Comparison of ENCODE assay signal across 18 cellular contexts in the genomic region with DNA sequence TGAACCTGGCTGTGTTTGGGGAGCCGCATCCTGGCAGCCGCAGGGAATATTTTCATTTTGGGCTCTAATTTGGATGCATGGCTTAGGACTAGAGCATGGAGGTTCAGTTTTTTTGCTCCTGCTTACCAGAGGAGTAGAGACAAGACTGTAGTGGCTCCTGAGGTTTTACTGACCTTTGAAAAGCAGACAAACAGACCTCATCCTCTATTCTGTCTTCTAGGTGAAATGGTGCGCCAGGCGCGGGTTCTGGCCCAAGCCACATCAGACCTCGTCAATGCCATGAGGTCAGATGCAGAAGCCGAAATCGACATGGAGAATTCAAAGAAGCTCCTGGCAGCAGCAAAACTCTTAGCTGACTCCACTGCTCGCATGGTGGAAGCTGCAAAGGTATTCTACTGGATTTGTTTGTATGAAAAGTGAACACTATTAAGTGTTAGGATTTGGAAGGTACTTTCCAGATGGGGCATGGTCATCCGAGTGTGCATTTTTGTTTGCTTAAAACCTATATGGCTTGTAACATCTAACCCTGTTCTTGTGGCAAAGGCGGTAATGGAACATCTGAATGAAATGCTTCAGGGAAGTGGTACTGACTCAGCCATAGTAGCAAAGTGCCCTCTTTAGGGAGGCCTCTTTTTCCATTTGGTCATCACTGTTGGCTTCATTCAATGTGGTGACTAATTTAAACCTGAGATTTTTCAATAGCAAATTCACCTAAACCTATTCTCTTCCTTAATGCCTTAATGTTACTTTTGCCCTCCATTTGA.
A peak's percentile ranks its signal among the peaks of the same experiment; 100 is the strongest.
DNase-seq lines count a peak whose midpoint lies in the region; ATAC-seq, FAIRE-seq and TF ChIP-seq lines count a peak whose summit lies in the region.
"Had no signal": no experiment of that assay in that cellular context is flagged by ENCODE, and none has a peak within 500 bp of the region (broad histone marks: within the 10 kb centered on the region; RNA-seq: fewer than 3 reads in every experiment).

No MANE protein-coding gene starts in this region.

- H3K9me1 ChIP-seq in IMR-90 (ENCODE audit: insufficient read depth, low read length), result no peaks in the 10 kb centered on the region

- H3K14ac ChIP-seq in IMR-90 (replicated peaks; ENCODE audit: low read depth, low read length), result no peak overlapping the region

- dilution Hi-C loops in IMR-90 (cut with HindIII; ENCODE audit: low sequenced_read_pairs, unreplicated experiment), result no loop called here

- in situ Hi-C loops in IMR-90 (cut with MboI; ENCODE audit: low sequenced_read_pairs), result no loop called here

- no peak overlapping the region for H2AFZ ChIP-seq in IMR-90 (replicated peaks; ENCODE audit: low read length, poor library complexity)
- no peak overlapping the region for H2AFZ ChIP-seq in astrocyte (ENCODE audit: low read depth, low read length)

- ATAC-seq in IMR-90 (ENCODE audit: low read depth) (no peak), HG03378 (IDR thresholded peaks at IDR 0.05; ENCODE audit: unreplicated experiment) (no peak)
- ATAC-seq: CD8-positive, alpha-beta T cell; esophagus mucosa; natural killer cell treated with Interleukin-12 subunit alpha and Interleukin-12 subunit beta and Interleukin-15 and Interleukin-18, amount 100 ng/mL, for 72 hours had no signal

- H3K27ac Mint-ChIP-seq in T-helper 2 cell treated with Interferon-gamma antibody and Interleukin-4, amounts not matched to agents 5 μg/mL and 100 μg/mL, for 36 hours, result no peak overlapping the region
- H3K27ac Mint-ChIP-seq in astrocyte (ENCODE audit: unreplicated experiment), result no peak overlapping the region
- H3K27ac Mint-ChIP-seq: CD8-positive, alpha-beta T cell; natural killer cell treated with Interleukin-12 subunit alpha and Interleukin-12 subunit beta and Interleukin-15 and Interleukin-18, amount 100 ng/mL, for 72 hours had no signal

- H3K56ac ChIP-seq in IMR-90 (ENCODE audit: extremely low read depth, insufficient read depth, low read length), result no peak overlapping the region

- POLR2A ChIA-PET in IMR-90 (lab: Charles Lee; ENCODE audit: unreplicated experiment), result no interaction called here

- H3K27me3 ChIP-seq in IMR-90 (ENCODE audit: control insufficient read depth, insufficient read depth, low read length) (no peaks in the 10 kb centered on the region), astrocyte (ENCODE audit: insufficient read depth, low read length) (no peaks in the 10 kb centered on the region)
- H3K27me3 ChIP-seq: suprapubic skin had no signal

- 97% methylated on average over 9 of the region's 11 CpGs; no CpG with 5 or more reads in 1 of the 2 experiments for WGBS in IMR-90 (ENCODE audit: extremely low coverage in 2 of 2, insufficient read length in 1 of 2), 2 experiments

- no peak for FAIRE-seq in astrocyte (lab: Jason Lieb, UNC)
- FAIRE-seq: GM18507 had no signal

- H4K20me1 ChIP-seq in IMR-90 (ENCODE audit: insufficient read depth, low read length), result no peaks in the 10 kb centered on the region
- H4K20me1 ChIP-seq in astrocyte (ENCODE audit: insufficient read depth, low read length), result no peaks in the 10 kb centered on the region

- no peak overlapping the region for H3K4ac ChIP-seq in IMR-90 (ENCODE audit: low read depth, low read length)

- H3K9me3 Mint-ChIP-seq in T-helper 2 cell treated with Interferon-gamma antibody and Interleukin-4, amounts not matched to agents 5 μg/mL and 100 μg/mL, for 36 hours, result no peaks in the 10 kb centered on the region
- H3K9me3 Mint-ChIP-seq in astrocyte (ENCODE audit: unreplicated experiment), result peaks cover 4% of the 10 kb centered on the region
- H3K9me3 Mint-ChIP-seq: CD8-positive, alpha-beta T cell; natural killer cell treated with Interleukin-12 subunit alpha and Interleukin-12 subunit beta and Interleukin-15 and Interleukin-18, amount 100 ng/mL, for 72 hours had no signal

- H3K4me1 ChIP-seq in IMR-90 (ENCODE audit: control insufficient read depth, insufficient read depth, low read length) (no peaks in the 10 kb centered on the region; the same call in 1 of the 2 replicates), astrocyte (ENCODE audit: insufficient read depth, low read length) (no peaks in the 10 kb centered on the region)
- H3K4me1 ChIP-seq: suprapubic skin had no signal

- no peak overlapping the region for H4K5ac ChIP-seq in IMR-90 (ENCODE audit: low read depth, low read length)

- no peak overlapping the region for H2BK5ac ChIP-seq in IMR-90 (ENCODE audit: low read depth, low read length, poor library complexity, severe bottlenecking)

- no peak overlapping the region for H3K18ac ChIP-seq in IMR-90 (ENCODE audit: low read depth, low read length)

- DNase-seq in T-helper 2 cell treated with Interferon-gamma antibody and Interleukin-4, amounts not matched to agents 5 μg/mL and 100 μg/mL, for 36 hours (ENCODE audit: low spot score), result peak; percentile 48
- DNase-seq in T-helper 2 cell (no peak), IMR-90 (peak; percentile 51), astrocyte (ENCODE audit: low read depth) (peak; percentile 56), renal cortical epithelial cell (ENCODE audit: low read depth) (peak; percentile 47), Kasumi-1 (lab: John Stamatoyannopoulos, UW) (no peak), NCI-H146 (lab: John Stamatoyannopoulos, UW) (no peak)
- DNase-seq: 8988T; activated gamma-delta T cell; CD8-positive, alpha-beta T cell; GDM1; WERI-Rb-1 had no signal

- H3K4me3 Mint-ChIP-seq in T-helper 2 cell treated with Interferon-gamma antibody and Interleukin-4, amounts not matched to agents 5 μg/mL and 100 μg/mL, for 36 hours, result no peak overlapping the region
- H3K4me3 Mint-ChIP-seq in astrocyte (ENCODE audit: unreplicated experiment), result no peak overlapping the region
- H3K4me3 Mint-ChIP-seq: CD8-positive, alpha-beta T cell; natural killer cell treated with Interleukin-12 subunit alpha and Interleukin-12 subunit beta and Interleukin-15 and Interleukin-18, amount 100 ng/mL, for 72 hours had no signal

- no peak overlapping the region for H2AK5ac ChIP-seq in IMR-90 (ENCODE audit: low read depth, low read length)

- H3K9me3 ChIP-seq in IMR-90 (ENCODE audit: control insufficient read depth, insufficient read depth, low read length) (no peaks in the 10 kb centered on the region), astrocyte (ENCODE audit: insufficient read depth, low read depth, low read length) (no peaks in the 10 kb centered on the region)
- H3K9me3 ChIP-seq: suprapubic skin had no signal

- intact Hi-C loops in IMR-90 (cut with micrococcal nuclease), result no loop called here

- H3K36me3 Mint-ChIP-seq in T-helper 2 cell treated with Interferon-gamma antibody and Interleukin-4, amounts not matched to agents 5 μg/mL and 100 μg/mL, for 36 hours (ENCODE audit: low read depth), result no peaks in the 10 kb centered on the region
- peaks cover 21% of the 10 kb centered on the region for H3K36me3 Mint-ChIP-seq in astrocyte (ENCODE audit: low read depth, unreplicated experiment)
- H3K36me3 Mint-ChIP-seq: CD8-positive, alpha-beta T cell; natural killer cell treated with Interleukin-12 subunit alpha and Interleukin-12 subunit beta and Interleukin-15 and Interleukin-18, amount 100 ng/mL, for 72 hours had no signal

- TF ChIP-seq RAD21 in IMR-90 (IDR thresholded peaks at IDR 0.05; ENCODE audit: low read length), result no peak

- H3K9ac ChIP-seq in IMR-90 (ENCODE audit: low read depth, low read length) (no peak overlapping the region), astrocyte (ENCODE audit: low read length) (no peak overlapping the region)

- TF ChIP-seq POLR2A in IMR-90 (IDR thresholded peaks at IDR 0.05; ENCODE audit: low read depth, low read length), result no peak

- H4K91ac ChIP-seq in IMR-90 (ENCODE audit: insufficient read depth, low read depth, low read length), result no peak overlapping the region

- CTCF ChIA-PET in IMR-90 (lab: Yijun Ruan, JAX), result no interaction called here

- no TSS peak for BruUV-seq in IMR-90 (replicated peaks; lab: Mats Ljungman, UMichigan)

- no peaks in the 10 kb centered on the region for H3K4me1 Mint-ChIP-seq in T-helper 2 cell treated with Interferon-gamma antibody and Interleukin-4, amounts not matched to agents 5 μg/mL and 100 μg/mL, for 36 hours (ENCODE audit: low read depth)
- no peaks in the 10 kb centered on the region for H3K4me1 Mint-ChIP-seq in astrocyte (ENCODE audit: low read depth, unreplicated experiment)

- H2AK9ac ChIP-seq in IMR-90 (replicated peaks; ENCODE audit: low read depth, low read length, poor library complexity), result no peak overlapping the region

- H3K4me3 ChIP-seq in IMR-90 (ENCODE audit: insufficient read depth, low read depth, low read length) (no peak overlapping the region), astrocyte (ENCODE audit: insufficient read depth, low read depth, low read length) (no peak overlapping the region)
- H3K4me3 ChIP-seq: lung, suprapubic skin had no signal

- H3K27me3 Mint-ChIP-seq in T-helper 2 cell treated with Interferon-gamma antibody and Interleukin-4, amounts not matched to agents 5 μg/mL and 100 μg/mL, for 36 hours (ENCODE audit: low read depth), result no peaks in the 10 kb centered on the region
- peaks cover 3% of the 10 kb centered on the region for H3K27me3 Mint-ChIP-seq in astrocyte (ENCODE audit: low read depth, unreplicated experiment)

- H2BK15ac ChIP-seq in IMR-90 (ENCODE audit: low read depth, low read length), result no peak overlapping the region

- no peak overlapping the region for H2BK120ac ChIP-seq in IMR-90 (ENCODE audit: low read depth, low read length)

- no peak overlapping the region for H4K8ac ChIP-seq in IMR-90 (ENCODE audit: low read depth in 2 of 2, low read length in 2 of 2)

- H2BK20ac ChIP-seq in IMR-90 (ENCODE audit: low read depth, low read length), result no peak overlapping the region

- no peak overlapping the region for H3K27ac ChIP-seq in IMR-90 (ENCODE audit: insufficient read depth, low read length)
- no peak overlapping the region for H3K27ac ChIP-seq in astrocyte (ENCODE audit: low read depth, low read length)
- H3K27ac ChIP-seq: suprapubic skin, WERI-Rb-1 had no signal

- no peaks in the 10 kb centered on the region for H3K79me2 ChIP-seq in astrocyte (ENCODE audit: insufficient read depth, low read length)

- no peak overlapping the region for H3K23ac ChIP-seq in IMR-90 (ENCODE audit: low read depth, low read length)

- H3K36me3 ChIP-seq in IMR-90 (ENCODE audit: control insufficient read depth, insufficient read depth, low read length) (peaks cover 14% of the 10 kb centered on the region), astrocyte (ENCODE audit: insufficient read depth, low read length) (no peaks in the 10 kb centered on the region)

- no peaks in the 10 kb centered on the region for H3K79me1 ChIP-seq in IMR-90 (ENCODE audit: low read depth in 1 of 2, low read length in 2 of 2)

- H3K4me2 ChIP-seq in IMR-90 (ENCODE audit: low read depth, low read length) (no peak overlapping the region), astrocyte (ENCODE audit: low read length) (no peak overlapping the region)

- TF ChIP-seq CTCF in IMR-90 (conservative IDR thresholded peaks at IDR 0.05; ENCODE audit: low read depth, low read length) (no peak), astrocyte (IDR thresholded peaks at IDR 0.05; ENCODE audit: insufficient read depth, low read depth, low read length) (no peak)

TF ChIP-seq in IMR-90, 13 proteins besides CTCF, POLR2A, EP300 and RAD21 (continues in another document):
- TF ChIP-seq FOS (IDR thresholded peaks at IDR 0.05; ENCODE audit: low read depth, low read length) (no peak), BHLHE40 (IDR thresholded peaks at IDR 0.05; ENCODE audit: low read depth, low read length) (no peak), MAZ (IDR thresholded peaks at IDR 0.05; ENCODE audit: borderline replicate concordance, low read depth, low read length) (no peak), NFE2L2 (IDR thresholded peaks at IDR 0.05; ENCODE audit: low read depth, low read length) (no peak)

Comparison
In these comparisons a context has a peak if more than half of its experiments do, and no peak if none do; other contexts are left out.
1. DNase-seq: peak in T-helper 2 cell treated with Interferon-gamma antibody and Interleukin-4, amounts not matched to agents 5 μg/mL and 100 μg/mL, for 36 hours (single experiment), IMR-90 (single experiment), astrocyte (single experiment) and renal cortical epithelial cell (single experiment); none in T-helper 2 cell (0 of 5), Kasumi-1 (0 of 2) and NCI-H146 (single experiment).